ENCODE assay signal across 9 cellular contexts in the genomic region with DNA sequence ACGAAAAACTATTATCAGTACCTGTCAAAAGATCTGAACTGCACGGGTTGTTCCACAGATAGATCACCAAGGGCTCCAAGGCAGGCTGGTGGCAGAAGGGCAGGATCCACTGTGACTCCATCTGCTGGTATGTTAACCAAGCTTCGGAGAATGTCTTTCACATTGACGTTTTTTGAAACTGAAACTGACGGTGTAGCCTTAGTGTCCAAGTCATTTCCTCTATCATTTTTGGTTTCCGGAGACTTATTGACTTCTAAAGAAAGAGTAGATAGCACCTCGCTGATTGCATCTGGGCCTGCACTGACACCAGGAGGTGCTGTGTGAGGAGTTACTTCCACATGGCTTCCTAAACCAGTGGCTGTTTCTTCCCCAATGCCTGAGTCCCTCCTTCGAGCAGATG.
DNase-seq lines count a peak whose midpoint lies in the region; ATAC-seq, FAIRE-seq and TF ChIP-seq lines count a peak whose summit lies in the region.
"Had no signal": no experiment of that assay in that cellular context is flagged by ENCODE, and none has a peak within 500 bp of the region (broad histone marks: within the 10 kb centered on the region; RNA-seq: fewer than 3 reads in every experiment).

No MANE protein-coding gene starts in this region.

- no peak for DNase-seq in GM12891 (ENCODE audit: insufficient read length, low spot score)
- peak in 2 of 3 donors; percentile 64 to 77 for DNase-seq in Peyer's patch
- peak; percentile 68 for DNase-seq in central memory CD4-positive, alpha-beta T cell
- DNase-seq in NCI-H2029 (lab: John Stamatoyannopoulos, UW), result no peak
- DNase-seq in foreskin melanocyte, result no peak
- no peak for DNase-seq in Right ventricle myocardium superior
- DNase-seq in hepatic stellate cell (ENCODE audit: low spot score), result no peak

- no peak for TF ChIP-seq POLR2A in GM12891 (IDR thresholded peaks at IDR 0.05; ENCODE audit: low read depth, low read length)
- TF ChIP-seq POLR2A in Peyer's patch (IDR thresholded peaks at IDR 0.05), result no peak

- peaks cover 0 to 3% (median 0%) of the 10 kb centered on the region in 3 donors for H3K36me3 ChIP-seq in Peyer's patch

- H3K4me1 ChIP-seq in Peyer's patch, result peaks cover 0 to 9% (median 0%) of the 10 kb centered on the region in 4 donors

- no peak overlapping the region for H3K4me3 ChIP-seq in Peyer's patch

- H3K9me3 ChIP-seq in Peyer's patch, result no peaks in the 10 kb centered on the region
- H3K9me3 ChIP-seq: neutrophil had no signal

- no peaks in the 10 kb centered on the region for H3K27me3 ChIP-seq in Peyer's patch
- H3K27me3 ChIP-seq: neutrophil had no signal

- FAIRE-seq in GM12891 (lab: Jason Lieb, UNC), result peak; percentile 78

- intact Hi-C loops in Right ventricle myocardium superior (cut with DNase I), result no loop called here

- ATAC-seq in GM21825 (IDR thresholded peaks at IDR 0.05; ENCODE audit: unreplicated experiment), result peak; percentile 94
- ATAC-seq in Right ventricle myocardium superior (ENCODE audit: poor library complexity), result no peak

- TF ChIP-seq CTCF in Peyer's patch (IDR thresholded peaks at IDR 0.05), result peak in 2 of 6 experiments; percentile 10 to 30

- peak overlapping the region in 3 of 4 donors; percentile 12 to 54 (median 45) for H3K27ac ChIP-seq in Peyer's patch
- H3K27ac ChIP-seq: neutrophil had no signal

TF ChIP-seq in GM12891, 5 proteins besides CTCF, POLR2A, EP300 and RAD21:
- TF ChIP-seq SPI1 (IDR thresholded peaks at IDR 0.05; ENCODE audit: low read depth, low read length) (0 out of 2 replicates have a peak, but pooled peaks have one; percentile 22), POLR2AphosphoS5 (IDR thresholded peaks at IDR 0.05; ENCODE audit: low read depth, low read length) (no peak), PAX5 (IDR thresholded peaks at IDR 0.05; ENCODE audit: insufficient read depth, low read length, severe bottlenecking) (no peak), POU2F2 (IDR thresholded peaks at IDR 0.05; ENCODE audit: low read depth, low read length) (no peak), TAF1 (IDR thresholded peaks at IDR 0.05; ENCODE audit: low read depth, low read length) (no peak)

Comparison
In these comparisons a context has a peak if more than half of its experiments do, and no peak if none do; other contexts are left out.
1. DNase-seq: peak in Peyer's patch (2 of 3) and central memory CD4-positive, alpha-beta T cell (single experiment); none in GM12891 (single experiment), NCI-H2029 (single experiment), foreskin melanocyte (single experiment), Right ventricle myocardium superior (single experiment) and hepatic stellate cell (single experiment).